Comparison of ENCODE assay signal across 30 cellular contexts in the genomic region with DNA sequence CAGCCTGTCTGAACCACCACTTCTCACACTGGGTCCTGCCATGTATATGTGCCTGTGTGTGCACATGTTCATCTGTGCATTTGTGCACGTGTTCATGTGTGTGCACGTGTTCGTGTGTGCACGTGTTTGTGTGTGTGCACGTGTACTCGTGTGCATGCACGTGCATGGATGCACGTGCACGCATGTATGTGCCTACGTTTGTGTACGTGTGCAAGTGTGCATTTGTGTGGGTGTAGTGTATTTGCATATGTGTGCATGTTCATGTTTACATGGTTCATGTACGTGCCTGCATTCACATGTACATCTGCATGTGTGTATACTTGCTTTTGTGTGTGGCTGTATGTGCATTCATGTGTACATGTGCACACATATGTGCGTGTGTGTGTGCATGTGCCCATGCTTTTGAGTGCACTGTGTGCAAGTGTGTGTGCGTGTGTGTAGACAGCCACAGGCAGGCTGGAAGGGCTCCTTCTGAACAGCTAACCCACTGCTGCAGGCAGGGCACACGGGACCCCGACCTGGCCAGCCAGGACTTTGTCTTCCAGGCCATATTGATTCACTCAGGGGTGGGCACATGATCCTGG.
"Had no signal": no experiment of that assay in that cellular context is flagged by ENCODE, and none has a peak within 500 bp of the region (broad histone marks: within the 10 kb centered on the region; RNA-seq: fewer than 3 reads in every experiment).

No MANE protein-coding gene starts in this region.

- H3K27ac Mint-ChIP-seq: activated CD4-positive, alpha-beta T cell treated with anti-CD3 and anti-CD28 coated beads, Interleukin-2, amount 10 ng/mL, durations not matched to agents 7 days and 5 days; activated naive CD8-positive, alpha-beta T cell; activated T-helper 2 cell treated with anti-CD3 and anti-CD28 coated beads, Interferon-gamma antibody, Interleukin-2, Interleukin-4, amounts not matched to agents 10 μg/mL and 5 μg/mL and 100 μg/mL, durations not matched to agents 14 hours and 24 hours and 36 hours; nephron; stimulated activated memory B cell treated with anti-CD40 and anti-IgM and Interleukin-4, amounts not matched to agents 10 μg/mL and 1 μg/mL and 100 μg/mL, for 72 hours had no signal

- H3K4me3 Mint-ChIP-seq: activated CD4-positive, alpha-beta T cell treated with anti-CD3 and anti-CD28 coated beads, Interleukin-2, amount 10 ng/mL, durations not matched to agents 7 days and 5 days; activated naive CD8-positive, alpha-beta T cell; activated T-cell treated with anti-CD3 and anti-CD28 coated beads, Interleukin-2, amount 50 U/mL, for 4 hours; central memory CD8-positive, alpha-beta T cell; nephron; stimulated activated memory B cell treated with anti-CD40 and anti-IgM and Interleukin-4, amounts not matched to agents 10 μg/mL and 1 μg/mL and 100 μg/mL, for 72 hours had no signal

- H3K27ac ChIP-seq: adrenal gland, ascending aorta, epithelial cell of prostate, gastroesophageal sphincter, stomach, suprapubic skin, tibial nerve, uterus, VCaP had no signal

- FAIRE-seq: colon, islet of Langerhans, small intestine had no signal

- H3K4me3 ChIP-seq: adrenal gland, ascending aorta, gastroesophageal sphincter, stomach, suprapubic skin, tibial nerve, uterus had no signal

- H3K4me1 Mint-ChIP-seq: activated CD4-positive, alpha-beta T cell treated with anti-CD3 and anti-CD28 coated beads, Interleukin-2, amount 10 ng/mL, durations not matched to agents 7 days and 5 days; central memory CD8-positive, alpha-beta T cell; nephron; stimulated activated memory B cell treated with anti-CD40 and anti-IgM and Interleukin-4, amounts not matched to agents 10 μg/mL and 1 μg/mL and 100 μg/mL, for 72 hours had no signal

- H3K9me3 Mint-ChIP-seq: activated CD4-positive, alpha-beta T cell treated with anti-CD3 and anti-CD28 coated beads, Interleukin-2, amount 10 ng/mL, durations not matched to agents 7 days and 5 days; activated T-cell treated with anti-CD3 and anti-CD28 coated beads, Interleukin-2, amount 50 U/mL, for 4 hours; activated T-helper 2 cell treated with anti-CD3 and anti-CD28 coated beads, Interferon-gamma antibody, Interleukin-2, Interleukin-4, amounts not matched to agents 10 μg/mL and 5 μg/mL and 100 μg/mL, durations not matched to agents 14 hours and 24 hours and 36 hours; central memory CD8-positive, alpha-beta T cell; nephron; stimulated activated memory B cell treated with anti-CD40 and anti-IgM and Interleukin-4, amounts not matched to agents 10 μg/mL and 1 μg/mL and 100 μg/mL, for 72 hours had no signal

- DNase-seq: activated CD4-positive, alpha-beta T cell treated with anti-CD3 and anti-CD28 coated beads, Interleukin-2, amount 10 ng/mL, durations not matched to agents 7 days and 5 days; activated CD4-positive, CD25-positive, alpha-beta regulatory T cell treated with anti-CD3 and anti-CD28 coated beads, Interleukin-2, amount 50 U/mL, for 72 hours; activated CD8-positive, alpha-beta memory T cell treated with anti-CD3 and anti-CD28 coated beads for 24 hours; activated CD8-positive, alpha-beta memory T cell treated with anti-CD3 and anti-CD28 coated beads, Interleukin-2, amount 50 U/mL, for 48 hours; activated naive CD4-positive, alpha-beta T cell; activated T-cell treated with anti-CD3 and anti-CD28 coated beads, Interleukin-2, amount 50 U/mL, for 4 hours; adrenal gland; head of caudate nucleus; left ventricle myocardium superior; mammary epithelial cell; midbrain; occipital lobe; small intestine; stimulated activated CD4-positive, alpha-beta T cell treated with anti-CD3 and anti-CD28 coated beads, Interleukin-2, amount 100 ng/mL, for 24 hours; stomach; uterus had no signal

- ATAC-seq: activated T-cell treated with anti-CD3 and anti-CD28 coated beads, Interleukin-2, amount 50 U/mL, for 4 hours; gastroesophageal sphincter; left ventricle myocardium superior; sciatic nerve; stimulated activated memory B cell treated with anti-CD40 and anti-IgM and Interleukin-4, amounts not matched to agents 10 μg/mL and 1 μg/mL and 100 μg/mL, for 72 hours had no signal

- H3K27me3 Mint-ChIP-seq: activated CD4-positive, alpha-beta T cell treated with anti-CD3 and anti-CD28 coated beads, Interleukin-2, amount 10 ng/mL, durations not matched to agents 7 days and 5 days; activated naive CD8-positive, alpha-beta T cell; central memory CD8-positive, alpha-beta T cell; stimulated activated memory B cell treated with anti-CD40 and anti-IgM and Interleukin-4, amounts not matched to agents 10 μg/mL and 1 μg/mL and 100 μg/mL, for 72 hours had no signal
